24 cellular contexts compared by ENCODE assay signal in the genomic region with DNA sequence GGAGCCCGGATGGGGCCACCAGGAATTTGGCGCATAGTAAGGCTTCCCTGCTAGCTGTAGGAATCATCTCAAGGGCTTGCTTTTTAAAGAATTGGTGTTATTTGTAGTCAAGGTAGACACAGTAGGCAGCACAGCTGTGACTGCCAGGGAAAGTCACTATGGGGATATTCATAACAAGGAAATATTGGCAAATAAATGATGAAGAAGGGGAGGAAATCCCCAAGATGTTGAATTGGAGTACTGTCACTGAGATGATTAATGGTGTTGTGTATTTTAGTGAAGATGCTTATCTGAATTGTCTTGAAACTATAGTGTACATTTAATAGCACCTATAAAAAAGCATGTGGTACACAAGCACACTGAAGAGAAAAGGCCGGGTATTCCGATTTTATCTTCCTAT.
"Had no signal": no experiment of that assay in that cellular context is flagged by ENCODE, and none has a peak within 500 bp of the region (broad histone marks: within the 10 kb centered on the region; RNA-seq: fewer than 3 reads in every experiment).

No MANE protein-coding gene starts in this region.

- H3K4me3 Mint-ChIP-seq: activated CD4-positive, alpha-beta memory T cell treated with anti-CD3 and anti-CD28 coated beads for 36 hours; activated naive CD4-positive, alpha-beta T cell treated with anti-CD3 and anti-CD28 coated beads for 36 hours; endodermal cell; natural killer cell treated with Interleukin-12 subunit alpha and Interleukin-12 subunit beta and Interleukin-15 and Interleukin-18, amount 100 ng/mL, for 72 hours had no signal

- H3K9me3 Mint-ChIP-seq: activated CD4-positive, alpha-beta memory T cell treated with anti-CD3 and anti-CD28 coated beads for 36 hours; endodermal cell had no signal

- H3K27ac ChIP-seq: gastroesophageal sphincter, left ventricle myocardium inferior, sigmoid colon, thoracic aorta, upper lobe of left lung had no signal

- DNase-seq: activated CD4-positive, alpha-beta memory T cell treated with anti-CD3 and anti-CD28 coated beads for 36 hours; activated CD4-positive, alpha-beta T cell treated with anti-CD3 and anti-CD28 coated beads for 48 hours; activated naive CD4-positive, alpha-beta T cell treated with anti-CD3 and anti-CD28 coated beads for 36 hours; activated T-cell treated with anti-CD3 and anti-CD28 coated beads, Interleukin-2, amount 50 U/mL, for 48 hours; amygdala; cerebellar nuclear complex; cortex of kidney; endodermal cell; head of caudate nucleus; hypothalamus; left ventricle myocardium inferior; midbrain; retina; sigmoid colon; stimulated activated CD4-positive, alpha-beta T cell treated with anti-CD3 and anti-CD28 coated beads, Interleukin-15, amount 100 ng/mL, for 24 hours; stimulated activated CD4-positive, alpha-beta T cell treated with anti-CD3 and anti-CD28 coated beads, Interleukin-2, amount 100 ng/mL, for 48 hours; stimulated activated CD8-positive, alpha-beta memory T cell treated with anti-CD3 and anti-CD28 coated beads, Interleukin-4, amount 100 ng/mL, for 48 hours; stimulated activated naive CD4-positive, alpha-beta T cell; upper lobe of left lung had no signal

- H3K36me3 ChIP-seq: gastroesophageal sphincter, left ventricle myocardium inferior, sigmoid colon, thoracic aorta, upper lobe of left lung had no signal

- H3K4me3 ChIP-seq: gastroesophageal sphincter, left ventricle myocardium inferior, sigmoid colon, smooth muscle cell, thoracic aorta, upper lobe of left lung had no signal

- H3K27me3 Mint-ChIP-seq: activated CD4-positive, alpha-beta memory T cell treated with anti-CD3 and anti-CD28 coated beads for 36 hours; natural killer cell treated with Interleukin-12 subunit alpha and Interleukin-12 subunit beta and Interleukin-15 and Interleukin-18, amount 100 ng/mL, for 72 hours; progenitor cell of endocrine pancreas had no signal

- H3K36me3 Mint-ChIP-seq: activated CD4-positive, alpha-beta memory T cell treated with anti-CD3 and anti-CD28 coated beads for 36 hours; natural killer cell treated with Interleukin-12 subunit alpha and Interleukin-12 subunit beta and Interleukin-15 and Interleukin-18, amount 100 ng/mL, for 72 hours had no signal

- H3K4me1 ChIP-seq: gastroesophageal sphincter, left ventricle myocardium inferior, sigmoid colon, upper lobe of left lung had no signal

- H3K27ac Mint-ChIP-seq: activated CD4-positive, alpha-beta memory T cell treated with anti-CD3 and anti-CD28 coated beads for 36 hours; activated naive CD4-positive, alpha-beta T cell treated with anti-CD3 and anti-CD28 coated beads for 36 hours; endodermal cell; natural killer cell treated with Interleukin-12 subunit alpha and Interleukin-12 subunit beta and Interleukin-15 and Interleukin-18, amount 100 ng/mL, for 72 hours; progenitor cell of endocrine pancreas had no signal

- H3K9me3 ChIP-seq: gastroesophageal sphincter, left ventricle myocardium inferior, sigmoid colon, thoracic aorta, upper lobe of left lung had no signal

- H3K4me2 ChIP-seq: smooth muscle cell had no signal

- H3K27me3 ChIP-seq: gastroesophageal sphincter, sigmoid colon, upper lobe of left lung had no signal
